Comparison of ENCODE assay signal across 9 cellular contexts in genomic region chr1:40618108-40618507, GRCh38. TPM values are rescaled to one million over a fixed set of nuclear protein-coding genes. Genes with fewer than 3 reads are reported as not detected.
"Had no signal": no experiment of that assay in that cellular context is flagged by ENCODE, and none has a peak within 500 bp of the region (broad histone marks: within the 10 kb centered on the region; RNA-seq: fewer than 3 reads in every experiment).

No MANE protein-coding gene starts in this region.

- H3K9me3 ChIP-seq: HAP-1 had no signal

- H3K27ac ChIP-seq: GM23248 had no signal

- H3K9ac ChIP-seq: GM23248 had no signal

- H3K4me1 ChIP-seq: HAP-1 had no signal

- H3K4me3 ChIP-seq: GM23248, GM23338, HAP-1 had no signal

- ATAC-seq: GM23338, HCT116 had no signal

- H2AFZ ChIP-seq: GM23248, GM23338 had no signal

- H3K36me3 ChIP-seq: HAP-1 had no signal

- H3K4me2 ChIP-seq: GM23338 had no signal

- DNase-seq: GM23248, GOT3, H7, H9, HCEC 1CT, HFFc6 had no signal

RNA-seq across cellular contexts. Expression of gene RIMS3, which starts 47.4 kb away (rescaled TPM):
- total RNA-seq: GM23248 had no signal
